Comparison of ENCODE assay signal across 1 cellular context in the genomic region with DNA sequence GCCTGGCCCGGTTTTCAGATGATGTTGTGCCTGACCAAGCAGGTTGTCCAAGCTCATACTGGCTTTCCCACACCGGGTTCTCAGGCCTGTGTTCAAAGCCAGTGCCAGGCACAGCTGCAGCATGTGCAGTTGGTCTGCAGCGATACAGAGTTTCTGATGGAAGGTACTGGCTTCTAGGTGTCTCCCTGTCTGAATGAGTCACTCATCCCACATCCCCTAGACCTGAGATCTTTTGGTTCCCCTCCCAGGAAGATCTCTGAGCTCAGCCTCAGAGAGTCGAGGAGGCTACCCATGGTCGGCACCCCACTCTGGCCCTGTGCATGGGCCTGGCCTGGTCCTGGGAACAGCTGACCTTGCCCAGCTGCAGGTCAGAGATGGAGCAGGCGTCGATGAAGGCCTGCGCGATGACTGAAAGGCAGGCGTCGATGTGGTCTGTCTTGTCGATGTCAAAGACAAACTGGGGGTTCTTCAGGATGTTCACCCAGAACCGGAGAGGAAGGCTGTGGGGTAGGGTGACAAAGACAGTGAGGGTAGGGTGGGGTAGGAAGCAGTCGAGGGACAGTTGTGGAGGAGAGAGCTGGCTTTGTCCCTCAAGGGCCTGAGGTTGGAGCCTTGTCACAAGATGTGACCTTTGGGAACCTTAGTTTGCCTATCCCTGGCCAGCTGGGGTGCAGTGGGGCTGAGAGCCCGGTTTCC.
TF ChIP-seq lines count a peak whose summit lies in the region.

No MANE protein-coding gene starts in this region.

TF ChIP-seq in WTC11, 78 proteins besides CTCF, POLR2A, EP300 and RAD21 (continued from another document):
- TF ChIP-seq, protein P1, sequence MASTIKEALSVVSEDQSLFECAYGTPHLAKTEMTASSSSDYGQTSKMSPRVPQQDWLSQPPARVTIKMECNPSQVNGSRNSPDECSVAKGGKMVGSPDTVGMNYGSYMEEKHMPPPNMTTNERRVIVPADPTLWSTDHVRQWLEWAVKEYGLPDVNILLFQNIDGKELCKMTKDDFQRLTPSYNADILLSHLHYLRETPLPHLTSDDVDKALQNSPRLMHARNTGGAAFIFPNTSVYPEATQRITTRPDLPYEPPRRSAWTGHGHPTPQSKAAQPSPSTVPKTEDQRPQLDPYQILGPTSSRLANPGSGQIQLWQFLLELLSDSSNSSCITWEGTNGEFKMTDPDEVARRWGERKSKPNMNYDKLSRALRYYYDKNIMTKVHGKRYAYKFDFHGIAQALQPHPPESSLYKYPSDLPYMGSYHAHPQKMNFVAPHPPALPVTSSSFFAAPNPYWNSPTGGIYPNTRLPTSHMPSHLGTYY (CRISPR knock-in tag; IDR thresholded peaks at IDR 0.05) = no peak
- TF ChIP-seq, protein P2, sequence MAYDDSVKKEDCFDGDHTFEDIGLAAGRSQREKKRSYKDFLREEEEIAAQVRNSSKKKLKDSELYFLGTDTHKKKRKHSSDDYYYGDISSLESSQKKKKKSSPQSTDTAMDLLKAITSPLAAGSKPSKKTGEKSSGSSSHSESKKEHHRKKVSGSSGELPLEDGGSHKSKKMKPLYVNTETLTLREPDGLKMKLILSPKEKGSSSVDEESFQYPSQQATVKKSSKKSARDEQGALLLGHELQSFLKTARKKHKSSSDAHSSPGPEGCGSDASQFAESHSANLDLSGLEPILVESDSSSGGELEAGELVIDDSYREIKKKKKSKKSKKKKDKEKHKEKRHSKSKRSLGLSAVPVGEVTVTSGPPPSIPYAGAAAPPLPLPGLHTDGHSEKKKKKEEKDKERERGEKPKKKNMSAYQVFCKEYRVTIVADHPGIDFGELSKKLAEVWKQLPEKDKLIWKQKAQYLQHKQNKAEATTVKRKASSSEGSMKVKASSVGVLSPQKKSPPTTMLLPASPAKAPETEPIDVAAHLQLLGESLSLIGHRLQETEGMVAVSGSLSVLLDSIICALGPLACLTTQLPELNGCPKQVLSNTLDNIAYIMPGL (CRISPR knock-in tag; IDR thresholded peaks at IDR 0.05) = no peak
- TF ChIP-seq, protein P3, sequence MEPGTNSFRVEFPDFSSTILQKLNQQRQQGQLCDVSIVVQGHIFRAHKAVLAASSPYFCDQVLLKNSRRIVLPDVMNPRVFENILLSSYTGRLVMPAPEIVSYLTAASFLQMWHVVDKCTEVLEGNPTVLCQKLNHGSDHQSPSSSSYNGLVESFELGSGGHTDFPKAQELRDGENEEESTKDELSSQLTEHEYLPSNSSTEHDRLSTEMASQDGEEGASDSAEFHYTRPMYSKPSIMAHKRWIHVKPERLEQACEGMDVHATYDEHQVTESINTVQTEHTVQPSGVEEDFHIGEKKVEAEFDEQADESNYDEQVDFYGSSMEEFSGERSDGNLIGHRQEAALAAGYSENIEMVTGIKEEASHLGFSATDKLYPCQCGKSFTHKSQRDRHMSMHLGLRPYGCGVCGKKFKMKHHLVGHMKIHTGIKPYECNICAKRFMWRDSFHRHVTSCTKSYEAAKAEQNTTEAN (CRISPR knock-in tag; IDR thresholded peaks at IDR 0.05) = no peak
- TF ChIP-seq, protein P4, sequence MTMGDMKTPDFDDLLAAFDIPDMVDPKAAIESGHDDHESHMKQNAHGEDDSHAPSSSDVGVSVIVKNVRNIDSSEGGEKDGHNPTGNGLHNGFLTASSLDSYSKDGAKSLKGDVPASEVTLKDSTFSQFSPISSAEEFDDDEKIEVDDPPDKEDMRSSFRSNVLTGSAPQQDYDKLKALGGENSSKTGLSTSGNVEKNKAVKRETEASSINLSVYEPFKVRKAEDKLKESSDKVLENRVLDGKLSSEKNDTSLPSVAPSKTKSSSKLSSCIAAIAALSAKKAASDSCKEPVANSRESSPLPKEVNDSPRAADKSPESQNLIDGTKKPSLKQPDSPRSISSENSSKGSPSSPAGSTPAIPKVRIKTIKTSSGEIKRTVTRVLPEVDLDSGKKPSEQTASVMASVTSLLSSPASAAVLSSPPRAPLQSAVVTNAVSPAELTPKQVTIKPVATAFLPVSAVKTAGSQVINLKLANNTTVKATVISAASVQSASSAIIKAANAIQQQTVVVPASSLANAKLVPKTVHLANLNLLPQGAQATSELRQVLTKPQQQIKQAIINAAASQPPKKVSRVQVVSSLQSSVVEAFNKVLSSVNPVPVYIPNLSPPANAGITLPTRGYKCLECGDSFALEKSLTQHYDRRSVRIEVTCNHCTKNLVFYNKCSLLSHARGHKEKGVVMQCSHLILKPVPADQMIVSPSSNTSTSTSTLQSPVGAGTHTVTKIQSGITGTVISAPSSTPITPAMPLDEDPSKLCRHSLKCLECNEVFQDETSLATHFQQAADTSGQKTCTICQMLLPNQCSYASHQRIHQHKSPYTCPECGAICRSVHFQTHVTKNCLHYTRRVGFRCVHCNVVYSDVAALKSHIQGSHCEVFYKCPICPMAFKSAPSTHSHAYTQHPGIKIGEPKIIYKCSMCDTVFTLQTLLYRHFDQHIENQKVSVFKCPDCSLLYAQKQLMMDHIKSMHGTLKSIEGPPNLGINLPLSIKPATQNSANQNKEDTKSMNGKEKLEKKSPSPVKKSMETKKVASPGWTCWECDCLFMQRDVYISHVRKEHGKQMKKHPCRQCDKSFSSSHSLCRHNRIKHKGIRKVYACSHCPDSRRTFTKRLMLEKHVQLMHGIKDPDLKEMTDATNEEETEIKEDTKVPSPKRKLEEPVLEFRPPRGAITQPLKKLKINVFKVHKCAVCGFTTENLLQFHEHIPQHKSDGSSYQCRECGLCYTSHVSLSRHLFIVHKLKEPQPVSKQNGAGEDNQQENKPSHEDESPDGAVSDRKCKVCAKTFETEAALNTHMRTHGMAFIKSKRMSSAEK (CRISPR knock-in tag; IDR thresholded peaks at IDR 0.05; ENCODE audit: borderline replicate concordance) = no peak
- TF ChIP-seq ZBTB21 (CRISPR knock-in tag; IDR thresholded peaks at IDR 0.05; ENCODE audit: borderline replicate concordance) (no peak), NR2C2 (CRISPR knock-in tag; IDR thresholded peaks at IDR 0.05) (no peak), CREM (CRISPR knock-in tag; IDR thresholded peaks at IDR 0.05) (no peak), GABPB1 (CRISPR knock-in tag; IDR thresholded peaks at IDR 0.05) (no peak)
- TF ChIP-seq, protein P5, sequence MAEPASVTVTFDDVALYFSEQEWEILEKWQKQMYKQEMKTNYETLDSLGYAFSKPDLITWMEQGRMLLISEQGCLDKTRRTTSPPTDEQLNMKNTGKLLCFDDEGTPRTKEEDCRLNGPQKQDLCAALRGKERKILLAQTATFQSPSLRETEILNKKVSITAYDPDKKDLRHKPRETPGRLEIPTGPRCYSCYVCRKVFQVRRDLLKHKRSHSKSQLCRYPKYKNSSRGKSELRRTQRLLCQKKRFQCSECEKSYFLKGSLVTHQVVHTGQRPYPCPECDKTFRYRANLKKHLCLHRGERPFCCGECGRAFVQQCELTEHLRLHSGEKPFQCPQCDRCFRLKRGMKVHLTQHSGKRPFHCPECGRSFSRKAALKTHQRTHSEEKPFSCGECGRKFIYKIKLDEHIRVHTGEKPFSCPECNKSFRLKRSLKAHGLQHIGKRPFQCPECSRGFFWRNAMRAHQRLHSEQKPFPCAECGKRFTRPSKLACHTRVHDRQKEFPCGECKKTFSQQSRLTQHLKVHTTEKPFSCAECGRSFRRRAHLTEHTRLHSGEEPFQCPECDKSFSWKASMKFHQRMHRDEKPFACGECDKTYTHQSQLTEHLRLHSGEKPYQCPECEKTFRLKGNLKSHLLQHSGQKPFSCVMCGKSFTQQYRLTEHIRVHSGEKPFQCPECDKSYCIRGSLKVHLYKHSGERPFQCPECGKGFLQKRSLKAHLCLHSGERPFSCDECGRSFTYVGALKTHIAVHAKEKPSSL (CRISPR knock-in tag; conservative IDR thresholded peaks at IDR 0.05) = no peak
- TF ChIP-seq, protein P6, sequence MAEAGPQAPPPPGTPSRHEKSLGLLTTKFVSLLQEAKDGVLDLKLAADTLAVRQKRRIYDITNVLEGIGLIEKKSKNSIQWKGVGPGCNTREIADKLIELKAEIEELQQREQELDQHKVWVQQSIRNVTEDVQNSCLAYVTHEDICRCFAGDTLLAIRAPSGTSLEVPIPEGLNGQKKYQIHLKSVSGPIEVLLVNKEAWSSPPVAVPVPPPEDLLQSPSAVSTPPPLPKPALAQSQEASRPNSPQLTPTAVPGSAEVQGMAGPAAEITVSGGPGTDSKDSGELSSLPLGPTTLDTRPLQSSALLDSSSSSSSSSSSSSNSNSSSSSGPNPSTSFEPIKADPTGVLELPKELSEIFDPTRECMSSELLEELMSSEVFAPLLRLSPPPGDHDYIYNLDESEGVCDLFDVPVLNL (CRISPR knock-in tag; IDR thresholded peaks at IDR 0.05; ENCODE audit: borderline replicate concordance, low read depth) = no peak
- TF ChIP-seq, protein P7, sequence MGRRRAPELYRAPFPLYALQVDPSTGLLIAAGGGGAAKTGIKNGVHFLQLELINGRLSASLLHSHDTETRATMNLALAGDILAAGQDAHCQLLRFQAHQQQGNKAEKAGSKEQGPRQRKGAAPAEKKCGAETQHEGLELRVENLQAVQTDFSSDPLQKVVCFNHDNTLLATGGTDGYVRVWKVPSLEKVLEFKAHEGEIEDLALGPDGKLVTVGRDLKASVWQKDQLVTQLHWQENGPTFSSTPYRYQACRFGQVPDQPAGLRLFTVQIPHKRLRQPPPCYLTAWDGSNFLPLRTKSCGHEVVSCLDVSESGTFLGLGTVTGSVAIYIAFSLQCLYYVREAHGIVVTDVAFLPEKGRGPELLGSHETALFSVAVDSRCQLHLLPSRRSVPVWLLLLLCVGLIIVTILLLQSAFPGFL (CRISPR knock-in tag; IDR thresholded peaks at IDR 0.05; ENCODE audit: borderline replicate concordance) = no peak
- TF ChIP-seq, protein P8, sequence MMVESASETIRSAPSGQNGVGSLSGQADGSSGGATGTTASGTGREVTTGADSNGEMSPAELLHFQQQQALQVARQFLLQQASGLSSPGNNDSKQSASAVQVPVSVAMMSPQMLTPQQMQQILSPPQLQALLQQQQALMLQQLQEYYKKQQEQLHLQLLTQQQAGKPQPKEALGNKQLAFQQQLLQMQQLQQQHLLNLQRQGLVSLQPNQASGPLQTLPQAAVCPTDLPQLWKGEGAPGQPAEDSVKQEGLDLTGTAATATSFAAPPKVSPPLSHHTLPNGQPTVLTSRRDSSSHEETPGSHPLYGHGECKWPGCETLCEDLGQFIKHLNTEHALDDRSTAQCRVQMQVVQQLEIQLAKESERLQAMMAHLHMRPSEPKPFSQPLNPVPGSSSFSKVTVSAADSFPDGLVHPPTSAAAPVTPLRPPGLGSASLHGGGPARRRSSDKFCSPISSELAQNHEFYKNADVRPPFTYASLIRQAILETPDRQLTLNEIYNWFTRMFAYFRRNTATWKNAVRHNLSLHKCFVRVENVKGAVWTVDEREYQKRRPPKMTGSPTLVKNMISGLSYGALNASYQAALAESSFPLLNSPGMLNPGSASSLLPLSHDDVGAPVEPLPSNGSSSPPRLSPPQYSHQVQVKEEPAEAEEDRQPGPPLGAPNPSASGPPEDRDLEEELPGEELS (CRISPR knock-in tag; IDR thresholded peaks at IDR 0.05) = no peak
